ENCODE assay signal across 8 cellular contexts in the genomic region with DNA sequence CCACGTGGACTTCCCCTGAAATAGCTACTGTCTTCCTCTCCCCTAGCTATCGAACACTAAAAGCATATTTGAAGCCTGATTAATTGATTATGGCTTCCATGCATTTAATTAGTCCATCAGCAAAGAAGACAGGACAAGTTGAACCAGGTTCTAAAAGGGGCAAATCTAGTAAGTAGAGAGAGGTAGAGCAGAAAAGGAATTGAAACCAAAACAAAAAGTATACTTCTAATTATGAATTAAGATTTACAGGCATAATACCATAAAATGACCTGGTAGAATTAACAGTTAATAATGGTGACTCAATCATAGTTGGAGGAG.
DNase-seq lines count a peak whose midpoint lies in the region; ATAC-seq, FAIRE-seq and TF ChIP-seq lines count a peak whose summit lies in the region.

No MANE protein-coding gene starts in this region.

- no peaks in the 10 kb centered on the region for H3K9me3 ChIP-seq in tibial artery

- peaks cover 6% of the 10 kb centered on the region for H3K36me3 Mint-ChIP-seq in activated T-cell treated with anti-CD3 and anti-CD28 coated beads, Interleukin-2, amount 50 U/mL, for 24 hours (ENCODE audit: low read depth)

- peaks cover 2% of the 10 kb centered on the region for H3K27me3 Mint-ChIP-seq in activated T-cell treated with anti-CD3 and anti-CD28 coated beads, Interleukin-2, amount 50 U/mL, for 24 hours

- no peak for DNase-seq in activated T-cell treated with anti-CD3 and anti-CD28 coated beads, Interleukin-2, amount 50 U/mL, for 24 hours
- no peak for DNase-seq in activated T-cell treated with anti-CD3 and anti-CD28 coated beads, Interleukin-2, amount 50 U/mL, for 1 hour
- no peak for DNase-seq in tibial artery
- no peak for DNase-seq in HuH-7.5 (ENCODE audit: low spot score)
- DNase-seq in NCI-H345 (lab: John Stamatoyannopoulos, UW), result no peak

- H3K4me1 Mint-ChIP-seq in activated T-cell treated with anti-CD3 and anti-CD28 coated beads, Interleukin-2, amount 50 U/mL, for 24 hours (ENCODE audit: low read depth), result peaks cover 36% of the 10 kb centered on the region

- peak overlapping the region; percentile 87 for H3K4me3 Mint-ChIP-seq in activated T-cell treated with anti-CD3 and anti-CD28 coated beads, Interleukin-2, amount 50 U/mL, for 24 hours

- peaks cover 0 to 9% (median 5%) of the 10 kb centered on the region in 4 donors for H3K4me1 ChIP-seq in tibial artery

- peaks cover 3% of the 10 kb centered on the region for H3K9me3 Mint-ChIP-seq in activated T-cell treated with anti-CD3 and anti-CD28 coated beads, Interleukin-2, amount 50 U/mL, for 24 hours

- no peaks in the 10 kb centered on the region for H3K36me3 ChIP-seq in tibial artery

- no peak for TF ChIP-seq CTCF in WI38 (IDR thresholded peaks at IDR 0.05; ENCODE audit: low read depth, low read length)
- TF ChIP-seq CTCF in tibial artery (IDR thresholded peaks at IDR 0.05), result no peak

- H3K27me3 ChIP-seq in tibial artery, result no peaks in the 10 kb centered on the region

- no peak for ATAC-seq in GM18868 (IDR thresholded peaks at IDR 0.05; ENCODE audit: unreplicated experiment)

- H3K27ac Mint-ChIP-seq in activated T-cell treated with anti-CD3 and anti-CD28 coated beads, Interleukin-2, amount 50 U/mL, for 24 hours, result peak overlapping the region; percentile 83

- H3K4me3 ChIP-seq in WI38 (ENCODE audit: low read depth, low read length), result peak overlapping the region; percentile 88
- H3K4me3 ChIP-seq in tibial artery, result peak overlapping the region; percentile 82 to 91

- intact Hi-C loops in tibial artery (cut with DNase I; ENCODE audit: low total_unique reads), result loop anchor here (10.0 kb wide), 4 partner anchors 221 to 509 kb away; partner anchors contain the start of gene SPAG6

- peak overlapping the region; percentile 92 to 93 for H3K27ac ChIP-seq in tibial artery

- FAIRE-seq in islet of Langerhans (lab: Jason Lieb, UNC), result peak; percentile 75
